8 cellular contexts compared by ENCODE assay signal in genomic region chr1:17438176-17438976, GRCh38. TPM values are rescaled to one million over a fixed set of nuclear protein-coding genes. Genes with fewer than 3 reads are reported as not detected.
DNase-seq lines count a peak whose midpoint lies in the region; ATAC-seq and TF ChIP-seq lines count a peak whose summit lies in the region.

No MANE protein-coding gene starts in this region.

- no peaks in the 10 kb centered on the region for H3K36me3 ChIP-seq in neural progenitor cell

- H3K9me3 ChIP-seq in neural progenitor cell (ENCODE audit: low read depth), result no peaks in the 10 kb centered on the region

- H3K27me3 Mint-ChIP-seq in neural progenitor cell (ENCODE audit: insufficient read depth, low read depth), result peaks cover 22% of the 10 kb centered on the region

- POLR2A ChIA-PET in AG04449 (lab: Yijun Ruan, JAX), result no interaction called here

- peaks cover 51% of the 10 kb centered on the region for H3K4me1 Mint-ChIP-seq in neural progenitor cell

- CTCF ChIA-PET in AG04449 (lab: Yijun Ruan, JAX), result interaction anchor here (1.1 to 3.1 kb wide), 4 partner anchors 8 to 377 kb away, joined by 3 to 12 read pairs (median 4); no protein-coding TSS in a partner anchor

- peak; percentile 46 for ATAC-seq in GM18909 (IDR thresholded peaks at IDR 0.05; ENCODE audit: poor library complexity, unreplicated experiment)
- peak; percentile 36 for ATAC-seq in HG03571 (IDR thresholded peaks at IDR 0.05; ENCODE audit: unreplicated experiment)
- ATAC-seq in foreskin keratinocyte, result peak; percentile 2

- H3K4me3 Mint-ChIP-seq in neural progenitor cell, result peak overlapping the region; percentile 96

- peak overlapping the region; percentile 92 for H3K27ac Mint-ChIP-seq in neural progenitor cell

- peak overlapping the region; percentile 81 for H3K9ac ChIP-seq in neural progenitor cell

- H3K4me3 ChIP-seq in AG04449 (ENCODE audit: low read depth, low read length) (peak overlapping the region; percentile 72), neural progenitor cell (peak overlapping the region; percentile 100)

- H3K36me3 Mint-ChIP-seq in neural progenitor cell, result peaks cover 9% of the 10 kb centered on the region

- no peak overlapping the region for H2AFZ ChIP-seq in neural progenitor cell (replicated peaks)

- peaks cover 39% of the 10 kb centered on the region for H4K20me1 ChIP-seq in neural progenitor cell (ENCODE audit: low read depth)

- TF ChIP-seq CTCF in AG04449 (IDR thresholded peaks at IDR 0.05; ENCODE audit: insufficient read depth, low read length, missing control alignments) (no peak), foreskin keratinocyte (conservative IDR thresholded peaks at IDR 0.05) (no peak), neural progenitor cell (IDR thresholded peaks at IDR 0.05) (no peak)

- H3K4me2 ChIP-seq in neural progenitor cell, result peak overlapping the region; percentile 93

- H3K4me1 ChIP-seq in foreskin keratinocyte, result peaks cover 27% of the 10 kb centered on the region
- peaks cover 35% of the 10 kb centered on the region for H3K4me1 ChIP-seq in neural progenitor cell

- H3K27ac ChIP-seq in foreskin keratinocyte (peak overlapping the region; percentile 86), neural progenitor cell (peak overlapping the region; percentile 73), substantia nigra (ENCODE audit: low read depth, low read length, poor library complexity, severe bottlenecking) (peak overlapping the region; percentile 92)

- no peaks in the 10 kb centered on the region for H3K9me3 Mint-ChIP-seq in neural progenitor cell

- peaks cover 57% of the 10 kb centered on the region for H3K79me2 ChIP-seq in neural progenitor cell (ENCODE audit: low read depth)

- H3K27me3 ChIP-seq in foreskin keratinocyte (no peaks in the 10 kb centered on the region), neural progenitor cell (peaks cover 30% of the 10 kb centered on the region)

- peaks cover 46% of the 10 kb centered on the region for H3F3A ChIP-seq in neural progenitor cell (ENCODE audit: low read depth)

- DNase-seq in AG04449 (ENCODE audit: low read depth, low spot score) (no peak), RPMI8226 (peak; percentile 83), foreskin keratinocyte (peak in 1 of 2 donors; percentile 24), neural progenitor cell (ENCODE audit: low spot score) (peak; percentile 80), substantia nigra (lab: John Stamatoyannopoulos, UW) (peak in 43 of 49 donors; percentile 12 to 73 (median 43))
- peak; percentile 90 for DNase-seq in activated effector memory CD4-positive, alpha-beta T cell treated with anti-CD3 and anti-CD28 coated beads, Interleukin-2, amount 50 U/mL, for 16 hours

RNA-seq across cellular contexts. Expression of gene RCC2, which starts 1.1 kb away (rescaled TPM):
- total RNA-seq in foreskin keratinocyte (115 and 118 TPM in 2 replicates), neural progenitor cell (ENCODE audit: low replicate concordance) (126 and 165 TPM in 2 replicates)
- 75.1 and 78.4 TPM in 2 replicates for polyA plus RNA-seq in foreskin keratinocyte
